Comparison of ENCODE assay signal across 10 cellular contexts in genomic region chr12:77122236-77122635, GRCh38. TPM values are rescaled to one million over a fixed set of nuclear protein-coding genes. Genes with fewer than 3 reads are reported as not detected.
DNase-seq lines count a peak whose midpoint lies in the region; ATAC-seq, FAIRE-seq and TF ChIP-seq lines count a peak whose summit lies in the region.
"Had no signal": no experiment of that assay in that cellular context is flagged by ENCODE, and none has a peak within 500 bp of the region (broad histone marks: within the 10 kb centered on the region; RNA-seq: fewer than 3 reads in every experiment).

No MANE protein-coding gene starts in this region.

- H3K4me1 ChIP-seq in A549 = peaks cover 35% of the 10 kb centered on the region

- DNase-seq in A549 (ENCODE audit: low read depth in 1 of 2, low spot score in 1 of 2) (peak in 1 of 2 experiments; percentile 57), HCEC 1CT (peak; percentile 95), amniotic epithelial cell (ENCODE audit: low read depth) (peak; percentile 92), glomerular endothelial cell (ENCODE audit: extremely low read depth, low read depth, low spot score) (peak; percentile 48), C1 segment of cervical spinal cord (lab: John Stamatoyannopoulos, UW) (no peak), HT-29 (ENCODE audit: low spot score) (no peak)
- DNase-seq in activated CD8-positive, alpha-beta memory T cell treated with anti-CD3 and anti-CD28 coated beads, Interleukin-2, amount 10 ng/mL, durations not matched to agents 7 days and 5 days = no peak

- no peaks in the 10 kb centered on the region for H3K36me3 Mint-ChIP-seq in activated CD8-positive, alpha-beta memory T cell treated with anti-CD3 and anti-CD28 coated beads, Interleukin-2, amount 10 ng/mL, durations not matched to agents 7 days and 5 days

- no peak overlapping the region for H3K4me3 ChIP-seq in A549

- H3K9me3 ChIP-seq in A549 = no peaks in the 10 kb centered on the region

- TF ChIP-seq CTCF in A549 (IDR thresholded peaks at IDR 0.05) = no peak

- peaks cover 3% of the 10 kb centered on the region for H3K27me3 Mint-ChIP-seq in activated CD8-positive, alpha-beta memory T cell treated with anti-CD3 and anti-CD28 coated beads, Interleukin-2, amount 10 ng/mL, durations not matched to agents 7 days and 5 days

- 3% methylated on average over 4 of the region's 4 CpGs for WGBS in A549 (ENCODE audit: missing lambda C conversion rate)

- CTCF ChIA-PET in A549 (lab: Yijun Ruan, JAX) = interaction anchor here (1.5 kb wide), 1 partner anchor 14 kb away, joined by 5 read pairs; no protein-coding TSS in a partner anchor
- CTCF ChIA-PET in activated CD8-positive, alpha-beta memory T cell treated with anti-CD3 and anti-CD28 coated beads, Interleukin-2, amount 10 ng/mL, durations not matched to agents 7 days and 5 days (lab: Charles Lee) = no interaction called here

- H3K9me3 Mint-ChIP-seq in activated CD8-positive, alpha-beta memory T cell treated with anti-CD3 and anti-CD28 coated beads, Interleukin-2, amount 10 ng/mL, durations not matched to agents 7 days and 5 days (ENCODE audit: low read depth) = no peaks in the 10 kb centered on the region
- H3K9me3 Mint-ChIP-seq: stimulated activated naive CD8-positive, alpha-beta T cell treated with anti-CD3 and anti-CD28 coated beads, Interleukin-15, Interleukin-2, amounts not matched to agents 100 ng/mL and 50 ng/mL, for 24 hours had no signal

- ATAC-seq in A549 (peak; percentile 93 to 99), GM21515 (IDR thresholded peaks at IDR 0.05; ENCODE audit: unreplicated experiment) (no peak)
- no peak for ATAC-seq in activated CD8-positive, alpha-beta memory T cell treated with anti-CD3 and anti-CD28 coated beads, Interleukin-2, amount 10 ng/mL, durations not matched to agents 7 days and 5 days

- H3K4me3 Mint-ChIP-seq in activated CD8-positive, alpha-beta memory T cell treated with anti-CD3 and anti-CD28 coated beads, Interleukin-2, amount 10 ng/mL, durations not matched to agents 7 days and 5 days = no peak overlapping the region
- H3K4me3 Mint-ChIP-seq: stimulated activated naive CD8-positive, alpha-beta T cell treated with anti-CD3 and anti-CD28 coated beads, Interleukin-15, Interleukin-2, amounts not matched to agents 100 ng/mL and 50 ng/mL, for 24 hours had no signal

- peak overlapping the region; percentile 55 to 72 for H3K27ac ChIP-seq in A549

- no peaks in the 10 kb centered on the region for H3K4me1 Mint-ChIP-seq in activated CD8-positive, alpha-beta memory T cell treated with anti-CD3 and anti-CD28 coated beads, Interleukin-2, amount 10 ng/mL, durations not matched to agents 7 days and 5 days

- no peak for FAIRE-seq in A549 (lab: Jason Lieb, UNC)
- FAIRE-seq: GM12891 had no signal

- no peak for TF ChIP-seq POLR2A in A549 (IDR thresholded peaks at IDR 0.05; ENCODE audit: low read length)

- no peak for TF ChIP-seq EP300 in A549 (IDR thresholded peaks at IDR 0.05)

- no peak for TF ChIP-seq RAD21 in A549 (conservative IDR thresholded peaks at IDR 0.05 in 1 of 2, IDR thresholded peaks at IDR 0.05 in 1 of 2)

- H3K4me2 ChIP-seq in A549 = peak overlapping the region; percentile 58

- POLR2A ChIA-PET in A549 (lab: Yijun Ruan, JAX) = no interaction called here

- H3K27ac Mint-ChIP-seq in activated CD8-positive, alpha-beta memory T cell treated with anti-CD3 and anti-CD28 coated beads, Interleukin-2, amount 10 ng/mL, durations not matched to agents 7 days and 5 days = no peak overlapping the region
- H3K27ac Mint-ChIP-seq: stimulated activated naive CD8-positive, alpha-beta T cell treated with anti-CD3 and anti-CD28 coated beads, Interleukin-15, Interleukin-2, amounts not matched to agents 100 ng/mL and 50 ng/mL, for 24 hours had no signal

TF ChIP-seq in A549, 52 proteins besides CTCF, POLR2A, EP300 and RAD21:
- no peak for TF ChIP-seq GATA3 (IDR thresholded peaks at IDR 0.05; ENCODE audit: borderline replicate concordance)
- TF ChIP-seq FOSL2 (IDR thresholded peaks at IDR 0.05) = peak; percentile 44; the same call in 1 of the 2 replicates
- peak; percentile 32 for TF ChIP-seq FOSL2 (CRISPR knock-in tag; IDR thresholded peaks at IDR 0.05)
- TF ChIP-seq ZSCAN20 (CRISPR knock-in tag; IDR thresholded peaks at IDR 0.05) = no peak
- TF ChIP-seq CEBPB (IDR thresholded peaks at IDR 0.05) = peak; percentile 6 to 36; a peak in 1 of 4 replicates
- peak; percentile 55 for TF ChIP-seq JUNB (IDR thresholded peaks at IDR 0.05)

RNA-seq across cellular contexts. Expression of gene E2F7, which starts 56.9 kb away (rescaled TPM):
- polyA plus RNA-seq in A549 (2011; rRNA removed) (8.2 and 12.2 TPM in 2 replicates), A549 (2017; fragmentation: RNase III; extraction: RNeasy Plus Mini Kit Qiagen cat#74134 plus additional on column Dnase treatment) (4.1 to 5.4 TPM (median 5.0 TPM) in 3 replicates)
- polyA plus RNA-seq in A549 (2012; cell fraction: cytosol; rRNA removed) = 4.6 and 5.7 TPM in 2 replicates
- 7.0 and 7.4 TPM in 2 replicates for polyA plus RNA-seq in A549 (2012; cell fraction: nucleus; rRNA removed)
- 7.2 and 8.2 TPM in 2 replicates for polyA minus RNA-seq in A549 (2011; rRNA and poly(A)+ RNA removed)
- total RNA-seq in glomerular endothelial cell = 20.1 and 26.3 TPM in 2 replicates
- 7.8 and 10.5 TPM in 2 replicates for total RNA-seq in HT-29 (2014; rRNA removed; shearing (Covaris generic))
- total RNA-seq in activated CD8-positive, alpha-beta memory T cell treated with anti-CD3 and anti-CD28 coated beads, Interleukin-2, amount 10 ng/mL, durations not matched to agents 7 days and 5 days = 10 to 100 TPM; 20.2 to 26.1 TPM

Comparison
In these comparisons a context has a peak if more than half of its experiments do, and no peak if none do; other contexts are left out.
1. ATAC-seq: peak in A549 (2 of 2); none in GM21515 (single experiment) and activated CD8-positive, alpha-beta memory T cell treated with anti-CD3 and anti-CD28 coated beads, Interleukin-2, amount 10 ng/mL, durations not matched to agents 7 days and 5 days (single experiment).
2. DNase-seq: peak in HCEC 1CT (single experiment), amniotic epithelial cell (single experiment) and glomerular endothelial cell (single experiment); none in C1 segment of cervical spinal cord (0 of 14), HT-29 (single experiment) and activated CD8-positive, alpha-beta memory T cell treated with anti-CD3 and anti-CD28 coated beads, Interleukin-2, amount 10 ng/mL, durations not matched to agents 7 days and 5 days (single experiment).